ENCODE assay signal across 8 cellular contexts in genomic region chr17:60971515-60972369, GRCh38.
DNase-seq lines count a peak whose midpoint lies in the region; ATAC-seq and TF ChIP-seq lines count a peak whose summit lies in the region.

No MANE protein-coding gene starts in this region.

- H2AFZ ChIP-seq in IMR-90 (replicated peaks; ENCODE audit: low read length, poor library complexity) (no peak overlapping the region), PC-9 (no peak overlapping the region)

- H2BK5ac ChIP-seq in IMR-90 (ENCODE audit: low read depth, low read length, poor library complexity, severe bottlenecking) = peak overlapping the region; percentile 25

- intact Hi-C loops in IMR-90 (cut with micrococcal nuclease) = loop anchor here (2.0 to 5.0 kb wide), 5 partner anchors 29 to 581 kb away; partner anchors contain the start of gene TBX2
- intact Hi-C loops in PC-9 (cut with micrococcal nuclease; ENCODE audit: unreplicated experiment) = loop anchor here (2.0 to 5.0 kb wide), 3 partner anchors 439 to 603 kb away; no protein-coding TSS in a partner anchor

- H4K5ac ChIP-seq in IMR-90 (ENCODE audit: low read depth, low read length) = no peak overlapping the region

- no peak overlapping the region; the same call in 1 of the 2 replicates for H3K18ac ChIP-seq in IMR-90 (ENCODE audit: low read depth, low read length)

- H2AK9ac ChIP-seq in IMR-90 (replicated peaks; ENCODE audit: low read depth, low read length, poor library complexity) = no peak overlapping the region

- peak overlapping the region; percentile 69; the same call in 1 of the 2 replicates for H2AK5ac ChIP-seq in IMR-90 (ENCODE audit: low read depth, low read length)

- H3K4me1 ChIP-seq in IMR-90 (ENCODE audit: control insufficient read depth, insufficient read depth, low read length) (no peaks in the 10 kb centered on the region), PC-9 (replicated peaks; ENCODE audit: insufficient read depth) (no peaks in the 10 kb centered on the region)

- TF ChIP-seq CTCF in IMR-90 (conservative IDR thresholded peaks at IDR 0.05; ENCODE audit: low read depth, low read length) = peak; percentile 86
- peak; percentile 81 for TF ChIP-seq CTCF in PC-9 (conservative IDR thresholded peaks at IDR 0.05)
- TF ChIP-seq CTCF in astrocyte of the cerebellum (IDR thresholded peaks at IDR 0.05; ENCODE audit: low read depth, low read length, missing control alignments) = peak; percentile 70

- H3K27ac ChIP-seq in IMR-90 (ENCODE audit: insufficient read depth, low read length) (no peak overlapping the region), PC-9 (no peak overlapping the region)

- H3K9me1 ChIP-seq in IMR-90 (ENCODE audit: insufficient read depth, low read length) = no peaks in the 10 kb centered on the region

- H3K23ac ChIP-seq in IMR-90 (ENCODE audit: low read depth, low read length) = no peak overlapping the region

- peak overlapping the region; percentile 50; the same call in 1 of the 2 replicates for H3K4me2 ChIP-seq in IMR-90 (ENCODE audit: low read depth, low read length)
- H3K4me2 ChIP-seq in PC-9 = no peak overlapping the region

- TF ChIP-seq RAD21 in IMR-90 (IDR thresholded peaks at IDR 0.05; ENCODE audit: low read length) = peak; percentile 90

- H3K56ac ChIP-seq in IMR-90 (ENCODE audit: extremely low read depth, insufficient read depth, low read length) = no peak overlapping the region

- H3F3A ChIP-seq in PC-9 (ENCODE audit: insufficient read depth, low read depth) = no peaks in the 10 kb centered on the region

- H3K9me3 ChIP-seq in IMR-90 (ENCODE audit: control insufficient read depth, insufficient read depth, low read length) (peaks cover 3% of the 10 kb centered on the region), PC-9 (ENCODE audit: insufficient read depth, low read depth) (peaks cover 10% of the 10 kb centered on the region; the same call in 1 of the 2 replicates)

- no peak overlapping the region for H3K14ac ChIP-seq in IMR-90 (replicated peaks; ENCODE audit: low read depth, low read length)

- DNase-seq in GM03348 (ENCODE audit: low spot score) = peak; percentile 52
- DNase-seq in IMR-90 = peak; percentile 80
- DNase-seq in PC-9 = peak; percentile 40
- DNase-seq in astrocyte of the cerebellum (ENCODE audit: low read depth) = peak; percentile 41
- DNase-seq in iPS-NIHi7 (ENCODE audit: extremely low spot score) = peak; percentile 60
- DNase-seq in stimulated activated CD4-positive, alpha-beta T cell treated with anti-CD3 and anti-CD28 coated beads, Interleukin-4, amount 100 ng/mL, for 4 hours = peak; percentile 2 to 20
- DNase-seq in NK-92 (lab: John Stamatoyannopoulos, UW; ENCODE audit: unreplicated experiment) = no peak

- H3K27me3 ChIP-seq in IMR-90 (ENCODE audit: control insufficient read depth, insufficient read depth, low read length) = no peaks in the 10 kb centered on the region
- no peaks in the 10 kb centered on the region for H3K27me3 ChIP-seq in PC-9 (ENCODE audit: insufficient read depth, low read depth)

- dilution Hi-C loops in IMR-90 (cut with HindIII; ENCODE audit: low sequenced_read_pairs, unreplicated experiment) = no loop called here

- POLR2A ChIA-PET in IMR-90 (lab: Charles Lee; ENCODE audit: unreplicated experiment) = interaction anchor here (0.6 to 0.7 kb wide), 2 partner anchors 251 to 758 kb away, joined by 3 read pairs; no protein-coding TSS in a partner anchor
- POLR2A ChIA-PET in PC-9 (lab: Charles Lee; ENCODE audit: unreplicated experiment) = interaction anchor here (0.6 kb wide), 1 partner anchor 440 kb away, joined by 3 read pairs; no protein-coding TSS in a partner anchor

- H3K79me1 ChIP-seq in IMR-90 (ENCODE audit: low read depth in 1 of 2, low read length in 2 of 2) = peaks cover 8 to 12% of the 10 kb centered on the region in 2 experiments; a peak in 2 of 4 replicates

- H3K9me2 ChIP-seq in PC-9 (ENCODE audit: insufficient read depth) = no peaks in the 10 kb centered on the region

- no peak for TF ChIP-seq POLR2A in IMR-90 (IDR thresholded peaks at IDR 0.05; ENCODE audit: low read depth, low read length)

- H3K36me3 ChIP-seq in IMR-90 (ENCODE audit: control insufficient read depth, insufficient read depth, low read length) (no peaks in the 10 kb centered on the region), PC-9 (ENCODE audit: low read depth) (no peaks in the 10 kb centered on the region)

- H3K9ac ChIP-seq in IMR-90 (ENCODE audit: low read depth, low read length) = no peak overlapping the region; the same call in 1 of the 2 replicates

- BruUV-seq in IMR-90 (replicated peaks; lab: Mats Ljungman, UMichigan) (no TSS peak), PC-9 (replicated peaks; lab: Mats Ljungman, UMichigan) (no TSS peak)

- H4K8ac ChIP-seq in IMR-90 (ENCODE audit: low read depth in 2 of 2, low read length in 2 of 2) = peak overlapping the region; percentile 15 to 83; a peak in 3 of 4 replicates

- H3K4me3 ChIP-seq in IMR-90 (ENCODE audit: insufficient read depth, low read depth, low read length) (no peak overlapping the region), PC-9 (no peak overlapping the region), astrocyte of the cerebellum (ENCODE audit: low read depth, low read length) (no peak overlapping the region)

- CTCF ChIA-PET in IMR-90 (lab: Yijun Ruan, JAX) = interaction anchor here (0.6 to 1.4 kb wide), 10 partner anchors 9 to 426 kb away, joined by 3 to 4 read pairs (median 3); no protein-coding TSS in a partner anchor
- CTCF ChIA-PET in PC-9 (lab: Charles Lee) = interaction anchor here (1.3 kb wide), 1 partner anchor 251 kb away, joined by 8 read pairs; no protein-coding TSS in a partner anchor

- ATAC-seq in IMR-90 (ENCODE audit: low read depth) = peak; percentile 99
- no peak for ATAC-seq in HG03342 (IDR thresholded peaks at IDR 0.05; ENCODE audit: unreplicated experiment)

- peak overlapping the region; percentile 70; the same call in 1 of the 2 replicates for H2BK120ac ChIP-seq in IMR-90 (ENCODE audit: low read depth, low read length)

- no CpG with 5 or more reads among the region's 6 CpGs for WGBS in IMR-90 (ENCODE audit: extremely low coverage in 2 of 2, insufficient read length in 1 of 2), 2 experiments

- peak overlapping the region; percentile 40 for H2BK15ac ChIP-seq in IMR-90 (ENCODE audit: low read depth, low read length)

- no peaks in the 10 kb centered on the region for H3K79me2 ChIP-seq in PC-9 (ENCODE audit: low read depth)

- peak overlapping the region; percentile 13 for H3K4ac ChIP-seq in IMR-90 (ENCODE audit: low read depth, low read length)

- H4K20me1 ChIP-seq in IMR-90 (ENCODE audit: insufficient read depth, low read length) = no peaks in the 10 kb centered on the region
- no peaks in the 10 kb centered on the region for H4K20me1 ChIP-seq in PC-9 (ENCODE audit: insufficient read depth)

- peak overlapping the region; percentile 60; the same call in 1 of the 2 replicates for H2BK20ac ChIP-seq in IMR-90 (ENCODE audit: low read depth, low read length)

- in situ Hi-C loops in IMR-90 (cut with MboI; ENCODE audit: low sequenced_read_pairs) (no loop called here), astrocyte of the cerebellum (cut with HindIII; ENCODE audit: low sequenced_read_pairs) (no loop called here)

- H4K91ac ChIP-seq in IMR-90 (ENCODE audit: insufficient read depth, low read depth, low read length) = no peak overlapping the region

TF ChIP-seq in IMR-90, 13 proteins besides CTCF, POLR2A, EP300 and RAD21:
- peak; percentile 90 for TF ChIP-seq SMC3 (IDR thresholded peaks at IDR 0.05; ENCODE audit: low read depth, low read length)
- no peak for TF ChIP-seq CEBPB (IDR thresholded peaks at IDR 0.05; ENCODE audit: low read depth, low read length)
